15 cellular contexts compared by ENCODE assay signal in genomic region chr2:13558368-13558767, GRCh38.
DNase-seq lines count a peak whose midpoint lies in the region; ATAC-seq and TF ChIP-seq lines count a peak whose summit lies in the region.
"Had no signal": no experiment of that assay in that cellular context is flagged by ENCODE, and none has a peak within 500 bp of the region (broad histone marks: within the 10 kb centered on the region; RNA-seq: fewer than 3 reads in every experiment).

No MANE protein-coding gene starts in this region.

- TF ChIP-seq POLR2A in NB4 (IDR thresholded peaks at IDR 0.05; ENCODE audit: extremely low read depth, insufficient read length) = no peak

- no peaks in the 10 kb centered on the region for H3K9me3 Mint-ChIP-seq in activated CD8-positive, alpha-beta T cell treated with anti-CD3 and anti-CD28 coated beads, Interleukin-2, amount 10 ng/mL, durations not matched to agents 7 days and 5 days (ENCODE audit: insufficient read depth)
- peaks cover 7% of the 10 kb centered on the region for H3K9me3 Mint-ChIP-seq in activated T-helper 17 cell treated with anti-CD3 and anti-CD28 coated beads, Interleukin-2, amount 50 U/mL, for 72 hours

- no peaks in the 10 kb centered on the region for H3K36me3 Mint-ChIP-seq in activated CD8-positive, alpha-beta T cell treated with anti-CD3 and anti-CD28 coated beads, Interleukin-2, amount 10 ng/mL, durations not matched to agents 7 days and 5 days (ENCODE audit: low read depth)
- H3K36me3 Mint-ChIP-seq in activated T-helper 17 cell treated with anti-CD3 and anti-CD28 coated beads, Interleukin-2, amount 50 U/mL, for 72 hours (ENCODE audit: low read depth) = no peaks in the 10 kb centered on the region

- H3K27ac Mint-ChIP-seq in activated CD8-positive, alpha-beta T cell treated with anti-CD3 and anti-CD28 coated beads, Interleukin-2, amount 10 ng/mL, durations not matched to agents 7 days and 5 days = no peak overlapping the region
- H3K27ac Mint-ChIP-seq in activated T-helper 17 cell treated with anti-CD3 and anti-CD28 coated beads, Interleukin-2, amount 50 U/mL, for 72 hours = no peak overlapping the region

- H3K4me3 ChIP-seq in NB4 (ENCODE audit: low read depth, low read length) = no peak overlapping the region
- H3K4me3 ChIP-seq in fibroblast of villous mesenchyme (ENCODE audit: low read depth, low read length) = no peak overlapping the region
- H3K4me3 ChIP-seq: left ventricle myocardium inferior, tibial artery had no signal

- H3K27me3 Mint-ChIP-seq in activated CD8-positive, alpha-beta T cell treated with anti-CD3 and anti-CD28 coated beads, Interleukin-2, amount 10 ng/mL, durations not matched to agents 7 days and 5 days (ENCODE audit: low read depth) = no peaks in the 10 kb centered on the region
- H3K27me3 Mint-ChIP-seq in activated T-helper 17 cell treated with anti-CD3 and anti-CD28 coated beads, Interleukin-2, amount 50 U/mL, for 72 hours = no peaks in the 10 kb centered on the region

- TF ChIP-seq CTCF in NB4 (IDR thresholded peaks at IDR 0.05; ENCODE audit: low read depth, low read length) = no peak
- no peak for TF ChIP-seq CTCF in fibroblast of villous mesenchyme (IDR thresholded peaks at IDR 0.05; ENCODE audit: insufficient read depth, low read depth, low read length)
- TF ChIP-seq CTCF in GM20000 (IDR thresholded peaks at IDR 0.05; ENCODE audit: extremely low read depth, missing control alignments) = no peak

- DNase-seq in NB4 (ENCODE audit: low read depth) (peak; percentile 51), fibroblast of villous mesenchyme (ENCODE audit: low read depth) (peak; percentile 9), GDM1 (lab: John Stamatoyannopoulos, UW) (no peak), GM20000 (ENCODE audit: low spot score) (no peak)
- no peak for DNase-seq in activated CD8-positive, alpha-beta T cell treated with anti-CD3 and anti-CD28 coated beads, Interleukin-2, amount 10 ng/mL, durations not matched to agents 7 days and 5 days
- DNase-seq: activated CD4-positive, alpha-beta T cell treated with anti-CD3 and anti-CD28 coated beads, Interleukin-2, amount 50 U/mL, for 48 hours; dermis blood vessel endothelial cell; DND-41; left ventricle myocardium inferior; NCI-H2107; tibial artery had no signal

- ATAC-seq in GM18517 (IDR thresholded peaks at IDR 0.05; ENCODE audit: unreplicated experiment) = peak; percentile 61
- ATAC-seq in HG02759 (IDR thresholded peaks at IDR 0.05; ENCODE audit: unreplicated experiment) = peak; percentile 83
- ATAC-seq in activated CD8-positive, alpha-beta T cell treated with anti-CD3 and anti-CD28 coated beads, Interleukin-2, amount 10 ng/mL, durations not matched to agents 7 days and 5 days = no peak
- no peak for ATAC-seq in activated T-helper 17 cell treated with anti-CD3 and anti-CD28 coated beads, Interleukin-2, amount 50 U/mL, for 72 hours (replicated peaks)
- ATAC-seq: HCT116 had no signal

- no peak overlapping the region for H3K4me3 Mint-ChIP-seq in activated CD8-positive, alpha-beta T cell treated with anti-CD3 and anti-CD28 coated beads, Interleukin-2, amount 10 ng/mL, durations not matched to agents 7 days and 5 days
- H3K4me3 Mint-ChIP-seq in activated T-helper 17 cell treated with anti-CD3 and anti-CD28 coated beads, Interleukin-2, amount 50 U/mL, for 72 hours = no peak overlapping the region

- CTCF ChIA-PET in activated CD8-positive, alpha-beta T cell treated with anti-CD3 and anti-CD28 coated beads, Interleukin-2, amount 10 ng/mL, durations not matched to agents 7 days and 5 days (lab: Charles Lee) = no interaction called here

- H3K4me1 Mint-ChIP-seq in activated CD8-positive, alpha-beta T cell treated with anti-CD3 and anti-CD28 coated beads, Interleukin-2, amount 10 ng/mL, durations not matched to agents 7 days and 5 days (ENCODE audit: low read depth) = no peaks in the 10 kb centered on the region
- H3K4me1 Mint-ChIP-seq in activated T-helper 17 cell treated with anti-CD3 and anti-CD28 coated beads, Interleukin-2, amount 50 U/mL, for 72 hours = no peaks in the 10 kb centered on the region

- POLR2A ChIA-PET in activated CD8-positive, alpha-beta T cell treated with anti-CD3 and anti-CD28 coated beads, Interleukin-2, amount 10 ng/mL, durations not matched to agents 7 days and 5 days (lab: Charles Lee) = interaction anchor here (0.6 kb wide), 1 partner anchor 469 kb away, joined by 3 read pairs; no protein-coding TSS in a partner anchor

Comparison
In these comparisons a context has a peak if more than half of its experiments do, and no peak if none do; other contexts are left out.
1. ATAC-seq: peak in GM18517 (single experiment) and HG02759 (single experiment); none in activated CD8-positive, alpha-beta T cell treated with anti-CD3 and anti-CD28 coated beads, Interleukin-2, amount 10 ng/mL, durations not matched to agents 7 days and 5 days (single experiment) and activated T-helper 17 cell treated with anti-CD3 and anti-CD28 coated beads, Interleukin-2, amount 50 U/mL, for 72 hours (single experiment).
2. DNase-seq: peak in NB4 (single experiment) and fibroblast of villous mesenchyme (single experiment); none in GDM1 (single experiment), activated CD8-positive, alpha-beta T cell treated with anti-CD3 and anti-CD28 coated beads, Interleukin-2, amount 10 ng/mL, durations not matched to agents 7 days and 5 days (single experiment) and GM20000 (single experiment).